In the genomic region with DNA sequence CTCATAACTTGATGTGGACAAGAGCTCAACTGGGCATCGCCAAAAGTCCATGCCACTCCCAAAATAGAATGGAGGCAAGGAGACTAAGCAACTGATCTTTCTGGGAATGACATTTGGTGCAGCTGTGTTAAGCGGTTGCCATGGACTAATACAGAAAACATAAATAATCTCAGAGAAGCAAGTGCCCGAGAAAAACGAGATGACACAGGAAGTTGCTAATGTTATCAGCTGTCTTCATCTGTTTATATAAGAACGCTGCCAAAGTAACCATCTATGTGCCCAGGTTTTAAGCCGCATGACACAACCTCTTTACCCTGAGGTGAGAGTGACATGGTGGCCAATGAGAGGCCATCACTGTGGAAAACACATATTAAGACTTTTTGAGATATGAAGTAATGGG, we compare ENCODE assay signal across 1 cellular context.
TF ChIP-seq lines count a peak whose summit lies in the region.

No MANE protein-coding gene starts in this region.

TF ChIP-seq in HepG2, 621 proteins besides CTCF, POLR2A, EP300 and RAD21 (continued from another document):
- TF ChIP-seq, protein P1, sequence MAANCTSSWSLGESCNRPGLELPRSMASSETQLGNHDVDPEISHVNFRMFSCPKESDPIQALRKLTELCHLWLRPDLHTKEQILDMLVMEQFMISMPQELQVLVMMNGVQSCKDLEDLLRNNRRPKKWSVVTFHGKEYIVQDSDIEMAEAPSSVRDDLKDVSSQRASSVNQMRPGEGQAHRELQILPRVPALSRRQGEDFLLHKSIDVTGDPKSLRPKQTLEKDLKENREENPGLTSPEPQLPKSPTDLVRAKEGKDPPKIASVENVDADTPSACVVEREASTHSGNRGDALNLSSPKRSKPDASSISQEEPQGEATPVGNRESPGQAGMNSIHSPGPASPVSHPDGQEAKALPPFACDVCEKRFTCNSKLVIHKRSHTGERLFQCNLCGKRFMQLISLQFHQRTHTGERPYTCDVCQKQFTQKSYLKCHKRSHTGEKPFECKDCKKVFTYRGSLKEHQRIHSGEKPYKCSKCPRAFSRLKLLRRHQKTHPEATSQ (CRISPR knock-in tag; IDR thresholded peaks at IDR 0.05; ENCODE audit: borderline replicate concordance) = no peak
- no peak for TF ChIP-seq ZNF768 (CRISPR knock-in tag; IDR thresholded peaks at IDR 0.05)
- TF ChIP-seq NBN (conservative IDR thresholded peaks at IDR 0.05) = no peak
- TF ChIP-seq THYN1 (CRISPR knock-in tag; IDR thresholded peaks at IDR 0.05; ENCODE audit: borderline replicate concordance, low read depth) = no peak
- TF ChIP-seq ZNF709 (CRISPR knock-in tag; IDR thresholded peaks at IDR 0.05) = no peak
- TF ChIP-seq, protein P2, sequence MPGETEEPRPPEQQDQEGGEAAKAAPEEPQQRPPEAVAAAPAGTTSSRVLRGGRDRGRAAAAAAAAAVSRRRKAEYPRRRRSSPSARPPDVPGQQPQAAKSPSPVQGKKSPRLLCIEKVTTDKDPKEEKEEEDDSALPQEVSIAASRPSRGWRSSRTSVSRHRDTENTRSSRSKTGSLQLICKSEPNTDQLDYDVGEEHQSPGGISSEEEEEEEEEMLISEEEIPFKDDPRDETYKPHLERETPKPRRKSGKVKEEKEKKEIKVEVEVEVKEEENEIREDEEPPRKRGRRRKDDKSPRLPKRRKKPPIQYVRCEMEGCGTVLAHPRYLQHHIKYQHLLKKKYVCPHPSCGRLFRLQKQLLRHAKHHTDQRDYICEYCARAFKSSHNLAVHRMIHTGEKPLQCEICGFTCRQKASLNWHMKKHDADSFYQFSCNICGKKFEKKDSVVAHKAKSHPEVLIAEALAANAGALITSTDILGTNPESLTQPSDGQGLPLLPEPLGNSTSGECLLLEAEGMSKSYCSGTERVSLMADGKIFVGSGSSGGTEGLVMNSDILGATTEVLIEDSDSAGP (CRISPR knock-in tag; IDR thresholded peaks at IDR 0.05; ENCODE audit: borderline replicate concordance) = no peak
- TF ChIP-seq ISL2 (CRISPR knock-in tag; IDR thresholded peaks at IDR 0.05) = no peak
- no peak for TF ChIP-seq CBFB (CRISPR knock-in tag; IDR thresholded peaks at IDR 0.05)
